1 cellular context compared by ENCODE assay signal in the genomic region with DNA sequence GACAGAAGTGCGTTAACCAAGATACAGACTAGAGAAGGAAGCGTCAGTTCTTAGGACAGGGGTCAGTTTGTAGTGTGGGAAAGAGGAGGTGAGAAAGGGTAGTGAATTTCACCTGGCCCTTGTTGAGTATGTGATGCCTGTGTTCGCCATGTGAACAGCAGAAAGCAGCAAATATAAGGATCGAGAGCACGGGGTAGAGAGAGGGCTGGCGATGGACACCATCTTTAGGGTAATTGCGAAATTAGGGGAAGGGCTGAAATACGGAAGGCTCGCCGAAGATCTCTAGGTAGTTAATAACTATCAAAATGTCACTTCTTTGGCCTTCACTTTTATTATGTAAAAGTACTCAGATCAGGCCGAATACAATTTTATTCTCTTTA.
TF ChIP-seq lines count a peak whose summit lies in the region.

No MANE protein-coding gene starts in this region.

TF ChIP-seq in GM12878, 131 proteins besides CTCF, POLR2A, EP300 and RAD21:
- TF ChIP-seq RCOR1 (conservative IDR thresholded peaks at IDR 0.05; ENCODE audit: low read depth, low read length) (no peak), EED (IDR thresholded peaks at IDR 0.05; ENCODE audit: low read depth) (no peak), ZNF217 (IDR thresholded peaks at IDR 0.05) (no peak), EGR1 (IDR thresholded peaks at IDR 0.05; ENCODE audit: borderline replicate concordance in 1 of 2, low read depth in 2 of 2, low read length in 2 of 2) (no peak), BCL11A (IDR thresholded peaks at IDR 0.05; ENCODE audit: low read depth, low read length) (no peak), SREBF1 (IDR thresholded peaks at IDR 0.05; ENCODE audit: low read length) (no peak)
TF ChIP-seq in GM12878: peak in this region for 0.
